Comparison of ENCODE assay signal across 8 cellular contexts in the genomic region with DNA sequence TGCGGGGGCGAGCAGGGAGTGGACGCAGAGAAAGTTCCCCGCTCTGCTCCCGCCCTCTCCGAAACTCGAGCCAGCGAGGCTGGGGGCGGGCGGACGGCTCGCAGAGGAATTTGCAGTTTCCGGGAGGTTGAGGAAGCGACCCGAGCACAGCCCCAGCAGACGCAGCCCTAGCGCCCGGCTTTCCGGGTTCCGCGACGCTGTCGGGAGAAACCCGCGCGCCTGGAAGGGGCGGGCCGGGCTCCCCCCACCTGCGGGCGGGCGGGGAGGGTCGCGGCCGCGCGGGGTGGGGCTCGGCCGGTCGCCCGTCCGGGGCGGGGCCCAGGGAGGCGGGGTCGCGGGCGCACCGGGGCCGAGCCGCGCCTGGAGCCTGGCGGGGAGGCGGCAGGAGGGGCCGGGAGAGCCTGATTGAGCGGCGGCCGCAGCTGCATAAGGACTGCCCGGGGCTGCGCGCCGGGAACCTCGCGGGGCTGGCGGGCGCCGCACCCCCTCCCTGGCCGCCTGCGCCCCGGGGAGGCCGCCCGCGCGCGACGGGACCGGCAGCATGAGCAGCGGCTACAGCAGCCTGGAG. TPM values are rescaled to one million over a fixed set of nuclear protein-coding genes. Genes with fewer than 3 reads are reported as not detected.
DNase-seq lines count a peak whose midpoint lies in the region; ATAC-seq and TF ChIP-seq lines count a peak whose summit lies in the region.

A gene with protein sequence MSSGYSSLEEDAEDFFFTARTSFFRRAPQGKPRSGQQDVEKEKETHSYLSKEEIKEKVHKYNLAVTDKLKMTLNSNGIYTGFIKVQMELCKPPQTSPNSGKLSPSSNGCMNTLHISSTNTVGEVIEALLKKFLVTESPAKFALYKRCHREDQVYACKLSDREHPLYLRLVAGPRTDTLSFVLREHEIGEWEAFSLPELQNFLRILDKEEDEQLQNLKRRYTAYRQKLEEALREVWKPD (plus strand): TSS at position 404 of the 568 bp plus-strand sequence. CDS start 138 bp downstream, at position 542.

- peak; percentile 48 for ATAC-seq in HG02884 (IDR thresholded peaks at IDR 0.05; ENCODE audit: unreplicated experiment)

- DNase-seq in NCI-H524 (lab: John Stamatoyannopoulos, UW) = peak; percentile 16 to 45
- no peak for DNase-seq in NCI-H524 treated with DMSO at 0.1 percent for 48 hours (lab: John Stamatoyannopoulos, UW)
- DNase-seq in NCI-H2227 treated with DMSO at 0.1 percent for 48 hours (lab: John Stamatoyannopoulos, UW) = peak; percentile 46
- DNase-seq in activated CD4-positive, alpha-beta T cell treated with anti-CD3 and anti-CD28 coated beads, Interleukin-2, amount 50 U/mL, for 1 hour = peak; percentile 69
- DNase-seq in dermis blood vessel endothelial cell = peak; percentile 88
- DNase-seq in lower leg skin (ENCODE audit: low spot score in 2 of 2) = peak; percentile 44 to 94
- DNase-seq in stimulated activated CD4-positive, alpha-beta T cell treated with anti-CD3 and anti-CD28 coated beads, TNF-alpha, amount 100 ng/mL, for 48 hours (ENCODE audit: low read depth in 3 of 3) = peak; percentile 50 to 58 (median 54)

- H3K4me3 ChIP-seq in lower leg skin (ENCODE audit: low read depth, poor library complexity, severe bottlenecking) = peak within 1 kb of the TSS; percentile 85

- TF ChIP-seq CTCF in lower leg skin (IDR thresholded peaks at IDR 0.05) = no peak

- WGBS in lower leg skin, 2 donors = 1% methylated on average over 23 to 48 of the region's 76 CpGs

- TF ChIP-seq POLR2A in lower leg skin (IDR thresholded peaks at IDR 0.05) = no peak

- intact Hi-C loops in lower leg skin (cut with DNase I; ENCODE audit: low total_unique reads) = loop anchor here (10.0 kb wide), 1 partner anchor 55 kb away; no protein-coding TSS in a partner anchor

RNA-seq across cellular contexts. Expression of the gene that starts here (rescaled TPM):
- total RNA-seq in dermis blood vessel endothelial cell (37.9 and 43.4 TPM in 2 replicates), lower leg skin (10 to 100 TPM in 1 of 4 donors, 1 to 10 TPM in 3; 5.2 to 13.5 (median 7.8) TPM)
